ENCODE assay signal across 1 cellular context in the genomic region with DNA sequence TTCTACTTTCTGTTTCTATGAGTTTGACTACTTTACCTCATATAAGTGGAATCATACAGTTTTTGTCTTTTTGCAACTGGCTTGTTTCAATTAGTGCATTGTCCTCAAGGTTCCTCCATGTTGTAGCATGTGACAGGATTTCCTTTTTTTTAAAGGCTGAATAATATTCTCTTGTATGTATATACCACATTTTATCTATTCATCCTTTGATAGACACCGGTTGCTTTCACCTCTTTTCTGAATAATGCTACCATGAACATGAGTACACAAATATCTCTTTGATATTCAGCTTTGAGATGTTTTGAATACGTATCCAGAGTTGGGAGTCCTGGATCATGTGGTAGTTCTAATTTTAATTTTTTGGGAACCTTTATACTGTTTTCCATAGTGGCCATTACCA.
TF ChIP-seq lines count a peak whose summit lies in the region.

No MANE protein-coding gene starts in this region.

TF ChIP-seq in GM12878, 131 proteins besides CTCF, POLR2A, EP300 and RAD21 (continued from another document):
- TF ChIP-seq, protein P1, sequence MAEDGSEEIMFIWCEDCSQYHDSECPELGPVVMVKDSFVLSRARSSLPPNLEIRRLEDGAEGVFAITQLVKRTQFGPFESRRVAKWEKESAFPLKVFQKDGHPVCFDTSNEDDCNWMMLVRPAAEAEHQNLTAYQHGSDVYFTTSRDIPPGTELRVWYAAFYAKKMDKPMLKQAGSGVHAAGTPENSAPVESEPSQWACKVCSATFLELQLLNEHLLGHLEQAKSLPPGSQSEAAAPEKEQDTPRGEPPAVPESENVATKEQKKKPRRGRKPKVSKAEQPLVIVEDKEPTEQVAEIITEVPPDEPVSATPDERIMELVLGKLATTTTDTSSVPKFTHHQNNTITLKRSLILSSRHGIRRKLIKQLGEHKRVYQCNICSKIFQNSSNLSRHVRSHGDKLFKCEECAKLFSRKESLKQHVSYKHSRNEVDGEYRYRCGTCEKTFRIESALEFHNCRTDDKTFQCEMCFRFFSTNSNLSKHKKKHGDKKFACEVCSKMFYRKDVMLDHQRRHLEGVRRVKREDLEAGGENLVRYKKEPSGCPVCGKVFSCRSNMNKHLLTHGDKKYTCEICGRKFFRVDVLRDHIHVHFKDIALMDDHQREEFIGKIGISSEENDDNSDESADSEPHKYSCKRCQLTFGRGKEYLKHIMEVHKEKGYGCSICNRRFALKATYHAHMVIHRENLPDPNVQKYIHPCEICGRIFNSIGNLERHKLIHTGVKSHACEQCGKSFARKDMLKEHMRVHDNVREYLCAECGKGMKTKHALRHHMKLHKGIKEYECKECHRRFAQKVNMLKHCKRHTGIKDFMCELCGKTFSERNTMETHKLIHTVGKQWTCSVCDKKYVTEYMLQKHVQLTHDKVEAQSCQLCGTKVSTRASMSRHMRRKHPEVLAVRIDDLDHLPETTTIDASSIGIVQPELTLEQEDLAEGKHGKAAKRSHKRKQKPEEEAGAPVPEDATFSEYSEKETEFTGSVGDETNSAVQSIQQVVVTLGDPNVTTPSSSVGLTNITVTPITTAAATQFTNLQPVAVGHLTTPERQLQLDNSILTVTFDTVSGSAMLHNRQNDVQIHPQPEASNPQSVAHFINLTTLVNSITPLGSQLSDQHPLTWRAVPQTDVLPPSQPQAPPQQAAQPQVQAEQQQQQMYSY (CRISPR knock-in tag; IDR thresholded peaks at IDR 0.05): no peak
- TF ChIP-seq JUND (IDR thresholded peaks at IDR 0.05; ENCODE audit: low read depth, low read length) (no peak), CBX3 (IDR thresholded peaks at IDR 0.05; ENCODE audit: borderline replicate concordance, low read depth) (no peak), RUNX3 (IDR thresholded peaks at IDR 0.05; ENCODE audit: low read length) (no peak), RBBP5 (conservative IDR thresholded peaks at IDR 0.05) (no peak), ZNF622 (IDR thresholded peaks at IDR 0.05) (no peak), TCF12 (IDR thresholded peaks at IDR 0.05; ENCODE audit: low read depth, low read length) (no peak), CHD1 (IDR thresholded peaks at IDR 0.05; ENCODE audit: low read depth, low read length) (no peak), MTA2 (IDR thresholded peaks at IDR 0.05; ENCODE audit: low read depth) (no peak), SMAD5 (IDR thresholded peaks at IDR 0.05; ENCODE audit: low read depth) (no peak), FOXK2 (IDR thresholded peaks at IDR 0.05) (no peak)
- TF ChIP-seq, protein P2, sequence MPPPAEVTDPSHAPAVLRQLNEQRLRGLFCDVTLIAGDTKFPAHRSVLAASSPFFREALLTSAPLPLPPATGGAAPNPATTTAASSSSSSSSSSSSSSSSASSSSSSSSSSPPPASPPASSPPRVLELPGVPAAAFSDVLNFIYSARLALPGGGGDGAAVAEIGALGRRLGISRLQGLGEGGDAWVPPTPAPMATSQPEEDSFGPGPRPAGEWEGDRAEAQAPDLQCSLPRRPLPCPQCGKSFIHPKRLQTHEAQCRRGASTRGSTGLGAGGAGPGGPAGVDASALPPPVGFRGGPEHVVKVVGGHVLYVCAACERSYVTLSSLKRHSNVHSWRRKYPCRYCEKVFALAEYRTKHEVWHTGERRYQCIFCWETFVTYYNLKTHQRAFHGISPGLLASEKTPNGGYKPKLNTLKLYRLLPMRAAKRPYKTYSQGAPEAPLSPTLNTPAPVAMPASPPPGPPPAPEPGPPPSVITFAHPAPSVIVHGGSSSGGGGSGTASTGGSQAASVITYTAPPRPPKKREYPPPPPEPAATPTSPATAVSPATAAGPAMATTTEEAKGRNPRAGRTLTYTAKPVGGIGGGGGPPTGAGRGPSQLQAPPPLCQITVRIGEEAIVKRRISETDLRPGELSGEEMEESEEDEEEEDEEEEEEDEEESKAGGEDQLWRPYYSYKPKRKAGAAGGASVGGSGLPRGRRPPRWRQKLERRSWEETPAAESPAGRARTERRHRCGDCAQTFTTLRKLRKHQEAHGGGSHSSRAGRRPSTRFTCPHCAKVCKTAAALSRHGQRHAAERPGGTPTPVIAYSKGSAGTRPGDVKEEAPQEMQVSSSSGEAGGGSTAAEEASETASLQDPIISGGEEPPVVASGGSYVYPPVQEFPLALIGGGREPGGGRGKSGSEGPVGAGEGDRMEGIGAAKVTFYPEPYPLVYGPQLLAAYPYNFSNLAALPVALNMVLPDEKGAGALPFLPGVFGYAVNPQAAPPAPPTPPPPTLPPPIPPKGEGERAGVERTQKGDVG (CRISPR knock-in tag; IDR thresholded peaks at IDR 0.05): no peak
- TF ChIP-seq, protein P3, sequence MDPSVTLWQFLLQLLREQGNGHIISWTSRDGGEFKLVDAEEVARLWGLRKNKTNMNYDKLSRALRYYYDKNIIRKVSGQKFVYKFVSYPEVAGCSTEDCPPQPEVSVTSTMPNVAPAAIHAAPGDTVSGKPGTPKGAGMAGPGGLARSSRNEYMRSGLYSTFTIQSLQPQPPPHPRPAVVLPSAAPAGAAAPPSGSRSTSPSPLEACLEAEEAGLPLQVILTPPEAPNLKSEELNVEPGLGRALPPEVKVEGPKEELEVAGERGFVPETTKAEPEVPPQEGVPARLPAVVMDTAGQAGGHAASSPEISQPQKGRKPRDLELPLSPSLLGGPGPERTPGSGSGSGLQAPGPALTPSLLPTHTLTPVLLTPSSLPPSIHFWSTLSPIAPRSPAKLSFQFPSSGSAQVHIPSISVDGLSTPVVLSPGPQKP (IDR thresholded peaks at IDR 0.05; ENCODE audit: low read depth, low read length): no peak
- TF ChIP-seq, protein P4, sequence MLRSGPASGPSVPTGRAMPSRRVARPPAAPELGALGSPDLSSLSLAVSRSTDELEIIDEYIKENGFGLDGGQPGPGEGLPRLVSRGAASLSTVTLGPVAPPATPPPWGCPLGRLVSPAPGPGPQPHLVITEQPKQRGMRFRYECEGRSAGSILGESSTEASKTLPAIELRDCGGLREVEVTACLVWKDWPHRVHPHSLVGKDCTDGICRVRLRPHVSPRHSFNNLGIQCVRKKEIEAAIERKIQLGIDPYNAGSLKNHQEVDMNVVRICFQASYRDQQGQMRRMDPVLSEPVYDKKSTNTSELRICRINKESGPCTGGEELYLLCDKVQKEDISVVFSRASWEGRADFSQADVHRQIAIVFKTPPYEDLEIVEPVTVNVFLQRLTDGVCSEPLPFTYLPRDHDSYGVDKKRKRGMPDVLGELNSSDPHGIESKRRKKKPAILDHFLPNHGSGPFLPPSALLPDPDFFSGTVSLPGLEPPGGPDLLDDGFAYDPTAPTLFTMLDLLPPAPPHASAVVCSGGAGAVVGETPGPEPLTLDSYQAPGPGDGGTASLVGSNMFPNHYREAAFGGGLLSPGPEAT (IDR thresholded peaks at IDR 0.05; ENCODE audit: low read depth): no peak
